ENCODE assay signal across 11 cellular contexts in genomic region chr4:74252933-74253332, GRCh38. TPM values are rescaled to one million over a fixed set of nuclear protein-coding genes. Genes with fewer than 3 reads are reported as not detected.
"Had no signal": no experiment of that assay in that cellular context is flagged by ENCODE, and none has a peak within 500 bp of the region (broad histone marks: within the 10 kb centered on the region; RNA-seq: fewer than 3 reads in every experiment).

No MANE protein-coding gene starts in this region.

- DNase-seq: GM23248, GOT3, H7, HFFc6, IMR-90, KBM-7 had no signal

- H3K4me2 ChIP-seq: KMS-11 had no signal

- H3K4me1 ChIP-seq: HAP-1 had no signal

- H3K4me3 ChIP-seq: GM23248, HAP-1 had no signal

- ATAC-seq: HCT116 had no signal

- H3K9ac ChIP-seq: GM23248, KMS-11 had no signal

- H3K27ac ChIP-seq: GM23248, HL-60, KMS-11 had no signal

- H3K36me3 ChIP-seq: HAP-1 had no signal

- H2AFZ ChIP-seq: GM23248 had no signal

- H3K9me3 ChIP-seq: HAP-1 had no signal

RNA-seq across cellular contexts. Expression of gene EPGN, which starts 55.3 kb away (rescaled TPM):
- total RNA-seq: H7, HT1080 had no signal
- polyA plus RNA-seq: IMR-90 had no signal
